ENCODE assay signal across 29 cellular contexts in genomic region chr21:19049567-19049966, GRCh38.
"Had no signal": no experiment of that assay in that cellular context is flagged by ENCODE, and none has a peak within 500 bp of the region (broad histone marks: within the 10 kb centered on the region; RNA-seq: fewer than 3 reads in every experiment).

No MANE protein-coding gene starts in this region.

- H3K4me3 Mint-ChIP-seq: effector memory CD8-positive, alpha-beta T cell; memory B cell; mesothelial cell of epicardium; naive thymus-derived CD4-positive, alpha-beta T cell; nephron; neural progenitor cell; stimulated activated naive CD8-positive, alpha-beta T cell treated with anti-CD3 and anti-CD28 coated beads, Interleukin-15, amount 100 ng/mL, for 72 hours had no signal

- H3K9me3 ChIP-seq: esophagus squamous epithelium, right lobe of liver, upper lobe of right lung, uterus had no signal

- FAIRE-seq: endometrium, keratinocyte had no signal

- H3K27ac Mint-ChIP-seq: effector memory CD8-positive, alpha-beta T cell; memory B cell; mesothelial cell of epicardium; naive thymus-derived CD4-positive, alpha-beta T cell; nephron; neural progenitor cell; progenitor cell of endocrine pancreas; stimulated activated naive CD8-positive, alpha-beta T cell treated with anti-CD3 and anti-CD28 coated beads, Interleukin-15, amount 100 ng/mL, for 72 hours had no signal

- H3K4me3 ChIP-seq: esophagus squamous epithelium, lung, neural progenitor cell, right lobe of liver, smooth muscle cell, suprapubic skin, transverse colon, upper lobe of right lung, uterus had no signal

- H3K27me3 Mint-ChIP-seq: effector memory CD8-positive, alpha-beta T cell; memory B cell; naive thymus-derived CD4-positive, alpha-beta T cell; progenitor cell of endocrine pancreas; stimulated activated naive CD8-positive, alpha-beta T cell treated with anti-CD3 and anti-CD28 coated beads, Interleukin-15, amount 100 ng/mL, for 72 hours had no signal

- H3K4me1 ChIP-seq: esophagus squamous epithelium, neural progenitor cell, parathyroid adenoma, right lobe of liver, suprapubic skin, upper lobe of right lung, uterus had no signal

- H3K4me1 Mint-ChIP-seq: memory B cell; mesothelial cell of epicardium; naive thymus-derived CD4-positive, alpha-beta T cell; nephron; stimulated activated naive CD8-positive, alpha-beta T cell treated with anti-CD3 and anti-CD28 coated beads, Interleukin-15, amount 100 ng/mL, for 72 hours had no signal

- ATAC-seq: effector memory CD8-positive, alpha-beta T cell; left lobe of liver; naive thymus-derived CD4-positive, alpha-beta T cell; right lobe of liver; stimulated activated naive CD8-positive, alpha-beta T cell treated with anti-CD3 and anti-CD28 coated beads, Interleukin-15, amount 100 ng/mL, for 72 hours; upper lobe of right lung had no signal

- H3K36me3 ChIP-seq: esophagus squamous epithelium, neural progenitor cell, right lobe of liver, suprapubic skin, transverse colon, upper lobe of right lung, uterus had no signal

- H3K36me3 Mint-ChIP-seq: memory B cell; mesothelial cell of epicardium; naive thymus-derived CD4-positive, alpha-beta T cell; neural progenitor cell had no signal

- DNase-seq: cortex of kidney; effector memory CD8-positive, alpha-beta T cell; erythroblast; esophagus squamous epithelium; foreskin melanocyte; hypothalamus; naive thymus-derived CD4-positive, alpha-beta T cell; right lobe of liver; stimulated activated CD4-positive, alpha-beta T cell treated with anti-CD3 and anti-CD28 coated beads, Interleukin-12 subunit alpha, Interleukin-12 subunit beta, amount 100 ng/mL, for 4 hours; stimulated activated CD4-positive, alpha-beta T cell treated with anti-CD3 and anti-CD28 coated beads, Interleukin-1b, Interleukin-23, amount 100 ng/mL, for 48 hours; stimulated activated CD4-positive, alpha-beta T cell treated with anti-CD3 and anti-CD28 coated beads, Interleukin-4, amount 100 ng/mL, for 1 hour; stimulated activated CD8-positive, alpha-beta memory T cell treated with anti-CD3 and anti-CD28 coated beads, Interleukin-4, amount 100 ng/mL, for 48 hours; stimulated activated naive CD4-positive, alpha-beta T cell; stimulated activated naive CD8-positive, alpha-beta T cell treated with anti-CD3 and anti-CD28 coated beads, Interleukin-15, amount 100 ng/mL, for 72 hours; transverse colon; upper lobe of right lung; uterus had no signal
